15 cellular contexts compared by ENCODE assay signal in the genomic region with DNA sequence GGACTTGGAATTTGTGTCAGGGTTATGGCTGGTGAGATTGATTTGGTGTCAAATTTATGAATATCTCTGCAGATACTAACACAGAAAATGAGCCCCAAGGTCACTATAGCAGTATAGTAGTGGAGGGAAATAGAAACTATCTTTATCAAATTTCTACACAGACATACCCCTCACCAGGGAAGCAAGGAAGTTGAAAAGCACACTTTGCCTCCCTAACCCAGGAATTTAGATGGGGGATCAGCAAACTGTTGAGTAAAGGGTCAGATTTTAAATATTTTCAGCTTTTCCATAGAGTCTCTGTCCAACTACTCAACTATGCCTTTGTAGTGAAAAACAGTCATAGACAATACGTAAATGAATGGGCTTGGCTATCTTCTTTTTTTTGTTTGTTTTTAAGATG. TPM values are rescaled to one million over a fixed set of nuclear protein-coding genes. Genes with fewer than 3 reads are reported as not detected.
DNase-seq lines count a peak whose midpoint lies in the region; ATAC-seq and TF ChIP-seq lines count a peak whose summit lies in the region.
"Had no signal": no experiment of that assay in that cellular context is flagged by ENCODE, and none has a peak within 500 bp of the region (broad histone marks: within the 10 kb centered on the region; RNA-seq: fewer than 3 reads in every experiment).

No MANE protein-coding gene starts in this region.

- peaks cover 8 to 19% of the 10 kb centered on the region in 2 experiments; a peak in 2 of 3 replicates for H3K36me3 ChIP-seq in HEK293 (ENCODE audit: control insufficient read depth in 2 of 2, insufficient read depth in 1 of 2, low read length in 2 of 2)
- peaks cover 7% of the 10 kb centered on the region for H3K36me3 ChIP-seq in mucosa of descending colon (ENCODE audit: low read depth)

- TF ChIP-seq CTCF in HEK293 (tag by site-specific recombination; IDR thresholded peaks at IDR 0.05) = no peak
- no peak for TF ChIP-seq CTCF in progenitor cell of endocrine pancreas (IDR thresholded peaks at IDR 0.05; ENCODE audit: unreplicated experiment)
- TF ChIP-seq CTCF in mucosa of descending colon (IDR thresholded peaks at IDR 0.05) = no peak

- no peak overlapping the region for H3K27ac ChIP-seq in HEK293 (ENCODE audit: extremely low read depth, low read depth, low read length)
- H3K27ac ChIP-seq: BLaER1 treated with 17β-estradiol and CSF1 and Interleukin-3, amounts not matched to agents 10 nM and 100 nM had no signal

- H3K4me3 ChIP-seq in HEK293 (ENCODE audit: low read depth, low read length) = no peak overlapping the region
- no peak overlapping the region for H3K4me3 ChIP-seq in mucosa of descending colon
- H3K4me3 ChIP-seq: BLaER1 treated with 17β-estradiol and CSF1 and Interleukin-3, amounts not matched to agents 10 nM and 100 nM had no signal

- no peaks in the 10 kb centered on the region for H3K9me3 ChIP-seq in HEK293 (ENCODE audit: control insufficient read depth, insufficient read depth, low read depth, low read length)
- H3K9me3 ChIP-seq in mucosa of descending colon = no peaks in the 10 kb centered on the region
- H3K9me3 ChIP-seq: BLaER1 treated with 17β-estradiol and CSF1 and Interleukin-3, amounts not matched to agents 10 nM and 100 nM had no signal

- ATAC-seq in HG03520 (IDR thresholded peaks at IDR 0.05; ENCODE audit: unreplicated experiment) (no peak), mucosa of descending colon (no peak), HG03342 (IDR thresholded peaks at IDR 0.05; ENCODE audit: unreplicated experiment) (no peak)

- DNase-seq in activated naive CD8-positive, alpha-beta T cell treated with anti-CD3 and anti-CD28 coated beads for 36 hours = no peak
- no peak for DNase-seq in immature natural killer cell
- DNase-seq in progenitor cell of endocrine pancreas (ENCODE audit: low spot score, unreplicated experiment) = no peak
- no peak for DNase-seq in mucosa of descending colon
- DNase-seq: ACHN, DMS53, GF-D8, HCEC 1CT, IMR-90 had no signal

- peak overlapping the region; percentile 6 for H3K4me3 Mint-ChIP-seq in activated naive CD8-positive, alpha-beta T cell
- H3K4me3 Mint-ChIP-seq in activated naive CD8-positive, alpha-beta T cell treated with anti-CD3 and anti-CD28 coated beads for 36 hours = no peak overlapping the region
- H3K4me3 Mint-ChIP-seq in immature natural killer cell (no peak overlapping the region), progenitor cell of endocrine pancreas (ENCODE audit: low read depth) (no peak overlapping the region)

- CTCF ChIA-PET in HEK293 (lab: Yijun Ruan, JAX) = interaction anchor here (2.8 kb wide), 1 partner anchor 13 kb away, joined by 14 read pairs; a partner anchor contains a TSS

- no peaks in the 10 kb centered on the region for H3K27me3 Mint-ChIP-seq in activated naive CD8-positive, alpha-beta T cell
- no peaks in the 10 kb centered on the region for H3K27me3 Mint-ChIP-seq in activated naive CD8-positive, alpha-beta T cell treated with anti-CD3 and anti-CD28 coated beads for 36 hours
- H3K27me3 Mint-ChIP-seq in immature natural killer cell (ENCODE audit: low read depth in 3 of 3) = peaks cover 0 to 2% (median 0%) of the 10 kb centered on the region in 3 donors
- no peaks in the 10 kb centered on the region for H3K27me3 Mint-ChIP-seq in progenitor cell of endocrine pancreas

- POLR2A ChIA-PET in HEK293 (lab: Yijun Ruan, JAX) = no interaction called here

- peaks cover 4% of the 10 kb centered on the region for H3K36me3 Mint-ChIP-seq in activated naive CD8-positive, alpha-beta T cell
- H3K36me3 Mint-ChIP-seq in activated naive CD8-positive, alpha-beta T cell treated with anti-CD3 and anti-CD28 coated beads for 36 hours = peaks cover 41% of the 10 kb centered on the region
- H3K36me3 Mint-ChIP-seq in immature natural killer cell (peaks cover 3 to 4% (median 3%) of the 10 kb centered on the region in 3 donors), progenitor cell of endocrine pancreas (ENCODE audit: insufficient read depth) (peaks cover 7% of the 10 kb centered on the region)

- H3K4me1 Mint-ChIP-seq in activated naive CD8-positive, alpha-beta T cell (ENCODE audit: low read depth) = peaks cover 62% of the 10 kb centered on the region
- peaks cover 49% of the 10 kb centered on the region for H3K4me1 Mint-ChIP-seq in activated naive CD8-positive, alpha-beta T cell treated with anti-CD3 and anti-CD28 coated beads for 36 hours
- peaks cover 63 to 70% of the 10 kb centered on the region in 2 donors for H3K4me1 Mint-ChIP-seq in immature natural killer cell
- H3K4me1 Mint-ChIP-seq in progenitor cell of endocrine pancreas (ENCODE audit: low read depth) = peaks cover 12% of the 10 kb centered on the region

- intact Hi-C loops in mucosa of descending colon (cut with DNase I, micrococcal nuclease) = no loop called here

- H3K9me3 Mint-ChIP-seq in activated naive CD8-positive, alpha-beta T cell (ENCODE audit: low read depth) = no peaks in the 10 kb centered on the region
- peaks cover 1% of the 10 kb centered on the region for H3K9me3 Mint-ChIP-seq in activated naive CD8-positive, alpha-beta T cell treated with anti-CD3 and anti-CD28 coated beads for 36 hours
- H3K9me3 Mint-ChIP-seq in immature natural killer cell (no peaks in the 10 kb centered on the region), progenitor cell of endocrine pancreas (ENCODE audit: low read depth) (no peaks in the 10 kb centered on the region)

- H3K4me1 ChIP-seq in HEK293 (ENCODE audit: control insufficient read depth, insufficient read depth, low read length) = peaks cover 5% of the 10 kb centered on the region; the same call in 1 of the 2 replicates
- peaks cover 15% of the 10 kb centered on the region for H3K4me1 ChIP-seq in mucosa of descending colon (ENCODE audit: low read depth)

- H3K27ac Mint-ChIP-seq in activated naive CD8-positive, alpha-beta T cell = peak overlapping the region; percentile 24
- H3K27ac Mint-ChIP-seq in activated naive CD8-positive, alpha-beta T cell treated with anti-CD3 and anti-CD28 coated beads for 36 hours = no peak overlapping the region
- H3K27ac Mint-ChIP-seq in immature natural killer cell = peak overlapping the region in 4 of 6 donors; percentile 1 to 44 (median 12)
- peak overlapping the region; percentile 64 for H3K27ac Mint-ChIP-seq in progenitor cell of endocrine pancreas

TF ChIP-seq in HEK293, 187 proteins besides CTCF, POLR2A, EP300 and RAD21:
- TF ChIP-seq KLF10 (tag by site-specific recombination; IDR thresholded peaks at IDR 0.05) = no peak
- TF ChIP-seq, protein P1, sequence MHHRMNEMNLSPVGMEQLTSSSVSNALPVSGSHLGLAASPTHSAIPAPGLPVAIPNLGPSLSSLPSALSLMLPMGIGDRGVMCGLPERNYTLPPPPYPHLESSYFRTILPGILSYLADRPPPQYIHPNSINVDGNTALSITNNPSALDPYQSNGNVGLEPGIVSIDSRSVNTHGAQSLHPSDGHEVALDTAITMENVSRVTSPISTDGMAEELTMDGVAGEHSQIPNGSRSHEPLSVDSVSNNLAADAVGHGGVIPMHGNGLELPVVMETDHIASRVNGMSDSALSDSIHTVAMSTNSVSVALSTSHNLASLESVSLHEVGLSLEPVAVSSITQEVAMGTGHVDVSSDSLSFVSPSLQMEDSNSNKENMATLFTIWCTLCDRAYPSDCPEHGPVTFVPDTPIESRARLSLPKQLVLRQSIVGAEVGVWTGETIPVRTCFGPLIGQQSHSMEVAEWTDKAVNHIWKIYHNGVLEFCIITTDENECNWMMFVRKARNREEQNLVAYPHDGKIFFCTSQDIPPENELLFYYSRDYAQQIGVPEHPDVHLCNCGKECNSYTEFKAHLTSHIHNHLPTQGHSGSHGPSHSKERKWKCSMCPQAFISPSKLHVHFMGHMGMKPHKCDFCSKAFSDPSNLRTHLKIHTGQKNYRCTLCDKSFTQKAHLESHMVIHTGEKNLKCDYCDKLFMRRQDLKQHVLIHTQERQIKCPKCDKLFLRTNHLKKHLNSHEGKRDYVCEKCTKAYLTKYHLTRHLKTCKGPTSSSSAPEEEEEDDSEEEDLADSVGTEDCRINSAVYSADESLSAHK (tag by site-specific recombination; IDR thresholded peaks at IDR 0.05) = peak; percentile 56; the same call in 1 of the 2 replicates

RNA-seq across cellular contexts. Expression of a gene that starts 12.8 kb away (rescaled TPM):
- 10 to 100 TPM; 82.1 to 82.2 TPM for total RNA-seq in activated naive CD8-positive, alpha-beta T cell treated with anti-CD3 and anti-CD28 coated beads for 36 hours
- polyA plus RNA-seq in immature natural killer cell = 10 to 100 TPM; 26.7 to 50.7 (median 43.1) TPM
- total RNA-seq in progenitor cell of endocrine pancreas (81.4 and 86.3 TPM in 2 replicates), mucosa of descending colon (10 to 100 TPM; 48.7 to 63.4 (median 55.3) TPM)

RNA-seq across cellular contexts. Expression of a gene that starts 37.1 kb away (rescaled TPM):
- total RNA-seq in activated naive CD8-positive, alpha-beta T cell treated with anti-CD3 and anti-CD28 coated beads for 36 hours = under 1 TPM in 1 of 2 experiments, not detected in 1; 0.14 TPM
- 1 to 10 TPM in 1 of 3 donors, under 1 TPM in 1, not detected in 1; 0.30 to 1.4 TPM for polyA plus RNA-seq in immature natural killer cell
- total RNA-seq in progenitor cell of endocrine pancreas = 1.8 and 2.3 TPM in 2 replicates
- total RNA-seq in mucosa of descending colon = 100 to 1,000 TPM in 2 of 3 donors, 10 to 100 TPM in 1; 73.1 to 239 (median 181) TPM
- total RNA-seq: H4 had no signal

RNA-seq across cellular contexts. Expression of a gene that starts 52.1 kb away (rescaled TPM):
- total RNA-seq in activated naive CD8-positive, alpha-beta T cell treated with anti-CD3 and anti-CD28 coated beads for 36 hours = 10 to 100 TPM; 32.4 to 39.2 TPM
- polyA plus RNA-seq in immature natural killer cell = 10 to 100 TPM in 2 of 3 donors, 1 to 10 TPM in 1; 8.1 to 18.4 (median 11.1) TPM
- total RNA-seq in progenitor cell of endocrine pancreas = 91.6 and 93.8 TPM in 2 replicates
- total RNA-seq in mucosa of descending colon = 10 to 100 TPM; 42.9 to 71.3 (median 43.6) TPM

Comparison
In these comparisons a context has a peak if more than half of its experiments do, and no peak if none do; other contexts are left out.
1. RNA of a gene that starts 37.1 kb away (total RNA-seq): 73.1 to 239 TPM in mucosa of descending colon; 1.8 to 2.3 TPM in progenitor cell of endocrine pancreas and 0.14 TPM in activated naive CD8-positive, alpha-beta T cell treated with anti-CD3 and anti-CD28 coated beads for 36 hours; every median in the first group is over 10 times any median in the second.